ENCODE assay signal across 21 cellular contexts in genomic region chr11:32885556-32885955, GRCh38. TPM values are rescaled to one million over a fixed set of nuclear protein-coding genes. Genes with fewer than 3 reads are reported as not detected.
"Had no signal": no experiment of that assay in that cellular context is flagged by ENCODE, and none has a peak within 500 bp of the region (broad histone marks: within the 10 kb centered on the region; RNA-seq: fewer than 3 reads in every experiment).

No MANE protein-coding gene starts in this region.

- H3K27me3 ChIP-seq: body of pancreas, cardiac muscle cell, esophagus squamous epithelium, gastrocnemius medialis, pancreas, right atrium auricular region, vagina had no signal

- H3K4me3 ChIP-seq: body of pancreas, cardiac muscle cell, esophagus squamous epithelium, gastrocnemius medialis, pancreas, psoas muscle, right atrium auricular region, thoracic aorta, vagina had no signal

- H3K9me3 ChIP-seq: body of pancreas, esophagus squamous epithelium, gastrocnemius medialis, pancreas, psoas muscle, right atrium auricular region, thoracic aorta, vagina had no signal

- DNase-seq: activated CD4-positive, alpha-beta T cell treated with anti-CD3 and anti-CD28 coated beads, Interleukin-2, amount 10 ng/mL, durations not matched to agents 7 days and 5 days; activated CD8-positive, alpha-beta memory T cell treated with anti-CD3 and anti-CD28 coated beads, Interleukin-2, amount 10 ng/mL, durations not matched to agents 7 days and 5 days; activated CD8-positive, alpha-beta T cell treated with anti-CD3 and anti-CD28 coated beads for 36 hours; activated effector memory CD4-positive, alpha-beta T cell treated with anti-CD3 and anti-CD28 coated beads, Interleukin-2, amount 50 U/mL, for 16 hours; activated T-cell treated with anti-CD3 and anti-CD28 coated beads for 4 hours; body of pancreas; cortex of kidney; endodermal cell; esophagus squamous epithelium; gastrocnemius medialis; hippocampal formation; midbrain; pancreas; psoas muscle; stimulated activated CD4-positive, alpha-beta T cell treated with anti-CD3 and anti-CD28 coated beads, Interleukin-4, amount 100 ng/mL, for 24 hours; stimulated activated naive CD4-positive, alpha-beta T cell treated with Interleukin-2 at 50 U/mL for 16 hours had no signal

- H3K4me1 ChIP-seq: body of pancreas, esophagus squamous epithelium, gastrocnemius medialis, pancreas, psoas muscle, right atrium auricular region, vagina had no signal

- H3K27ac ChIP-seq: body of pancreas, cardiac muscle cell, esophagus squamous epithelium, gastrocnemius medialis, pancreas, psoas muscle, right atrium auricular region, thoracic aorta, vagina had no signal

- FAIRE-seq: pancreas had no signal

- H3K36me3 ChIP-seq: cardiac muscle cell, esophagus squamous epithelium, gastrocnemius medialis, pancreas, right atrium auricular region, thoracic aorta, vagina had no signal

- ATAC-seq: activated CD4-positive, CD25-positive, alpha-beta regulatory T cell treated with anti-CD3 and anti-CD28 coated beads, Interleukin-2, amount 50 U/mL, for 24 hours; activated CD8-positive, alpha-beta T cell treated with anti-CD3 and anti-CD28 coated beads for 36 hours; body of pancreas; gastrocnemius medialis; psoas muscle had no signal

RNA-seq across cellular contexts. Expression of gene PRRG4, which starts 55.8 kb away (rescaled TPM):
- total RNA-seq: cardiac muscle cell had no signal
- polyA plus RNA-seq: cardiac muscle cell had no signal
